10 cellular contexts compared by ENCODE assay signal in genomic region chr10:59879363-59879935, GRCh38. TPM values are rescaled to one million over a fixed set of nuclear protein-coding genes. Genes with fewer than 3 reads are reported as not detected.
DNase-seq lines count a peak whose midpoint lies in the region; ATAC-seq, FAIRE-seq and TF ChIP-seq lines count a peak whose summit lies in the region.
"Had no signal": no experiment of that assay in that cellular context is flagged by ENCODE, and none has a peak within 500 bp of the region (broad histone marks: within the 10 kb centered on the region; RNA-seq: fewer than 3 reads in every experiment).

No MANE protein-coding gene starts in this region.

- peak overlapping the region; percentile 14 for H3K4me3 Mint-ChIP-seq in activated T-helper 2 cell treated with anti-CD3 and anti-CD28 coated beads, Interferon-gamma antibody, Interleukin-2, Interleukin-4, amounts not matched to agents 10 μg/mL and 5 μg/mL and 100 μg/mL, durations not matched to agents 14 hours and 24 hours and 36 hours (ENCODE audit: low read depth)
- H3K4me3 Mint-ChIP-seq in mesothelial cell of epicardium = no peak overlapping the region
- H3K4me3 Mint-ChIP-seq: nephron progenitor cell had no signal

- H3K27me3 Mint-ChIP-seq in activated T-helper 2 cell treated with anti-CD3 and anti-CD28 coated beads, Interferon-gamma antibody, Interleukin-2, Interleukin-4, amounts not matched to agents 10 μg/mL and 5 μg/mL and 100 μg/mL, durations not matched to agents 14 hours and 24 hours and 36 hours (ENCODE audit: low read depth) = no peaks in the 10 kb centered on the region
- H3K27me3 Mint-ChIP-seq in mesothelial cell of epicardium (ENCODE audit: low read depth) = no peaks in the 10 kb centered on the region

- TF ChIP-seq CTCF in mesothelial cell of epicardium (IDR thresholded peaks at IDR 0.05; ENCODE audit: unreplicated experiment) = no peak

- ATAC-seq in GM18498 (IDR thresholded peaks at IDR 0.05; ENCODE audit: unreplicated experiment) (peak; percentile 52), GM19467 (IDR thresholded peaks at IDR 0.05; ENCODE audit: unreplicated experiment) (peak; percentile 38), HG03097 (IDR thresholded peaks at IDR 0.05; ENCODE audit: low FRiP score, unreplicated experiment) (peak; percentile 44)

- peak overlapping the region; percentile 86 for H3K27ac Mint-ChIP-seq in activated T-helper 2 cell treated with anti-CD3 and anti-CD28 coated beads, Interferon-gamma antibody, Interleukin-2, Interleukin-4, amounts not matched to agents 10 μg/mL and 5 μg/mL and 100 μg/mL, durations not matched to agents 14 hours and 24 hours and 36 hours
- no peak overlapping the region for H3K27ac Mint-ChIP-seq in mesothelial cell of epicardium
- H3K27ac Mint-ChIP-seq: nephron progenitor cell had no signal

- H3K36me3 Mint-ChIP-seq in activated T-helper 2 cell treated with anti-CD3 and anti-CD28 coated beads, Interferon-gamma antibody, Interleukin-2, Interleukin-4, amounts not matched to agents 10 μg/mL and 5 μg/mL and 100 μg/mL, durations not matched to agents 14 hours and 24 hours and 36 hours (ENCODE audit: low read depth) = peaks cover 26% of the 10 kb centered on the region
- no peaks in the 10 kb centered on the region for H3K36me3 Mint-ChIP-seq in mesothelial cell of epicardium

- DNase-seq in activated T-helper 2 cell treated with anti-CD3 and anti-CD28 coated beads, Interferon-gamma antibody, Interleukin-2, Interleukin-4, amounts not matched to agents 10 μg/mL and 5 μg/mL and 100 μg/mL, durations not matched to agents 14 hours and 24 hours and 36 hours (ENCODE audit: low spot score) = no peak
- DNase-seq in GM19239 (ENCODE audit: insufficient read length, low spot score) (no peak), mesothelial cell of epicardium (ENCODE audit: low spot score in 2 of 2, unreplicated experiment in 2 of 2) (no peak), A172 (ENCODE audit: low spot score) (no peak), NCI-H1048 (lab: John Stamatoyannopoulos, UW) (no peak)
- DNase-seq: HCEC 1CT, nephron progenitor cell had no signal

- no peaks in the 10 kb centered on the region for H3K9me3 Mint-ChIP-seq in activated T-helper 2 cell treated with anti-CD3 and anti-CD28 coated beads, Interferon-gamma antibody, Interleukin-2, Interleukin-4, amounts not matched to agents 10 μg/mL and 5 μg/mL and 100 μg/mL, durations not matched to agents 14 hours and 24 hours and 36 hours
- H3K9me3 Mint-ChIP-seq in mesothelial cell of epicardium = peaks cover 6% of the 10 kb centered on the region
- H3K9me3 Mint-ChIP-seq: nephron progenitor cell had no signal

- peaks cover 67% of the 10 kb centered on the region for H3K4me1 Mint-ChIP-seq in activated T-helper 2 cell treated with anti-CD3 and anti-CD28 coated beads, Interferon-gamma antibody, Interleukin-2, Interleukin-4, amounts not matched to agents 10 μg/mL and 5 μg/mL and 100 μg/mL, durations not matched to agents 14 hours and 24 hours and 36 hours (ENCODE audit: low read depth)
- peaks cover 9% of the 10 kb centered on the region for H3K4me1 Mint-ChIP-seq in mesothelial cell of epicardium

- no peak for FAIRE-seq in GM19239 (lab: Jason Lieb, UNC)

- intact Hi-C loops in activated T-helper 2 cell treated with anti-CD3 and anti-CD28 coated beads, Interferon-gamma antibody, Interleukin-2, Interleukin-4, amounts not matched to agents 10 μg/mL and 5 μg/mL and 100 μg/mL, durations not matched to agents 14 hours and 24 hours and 36 hours (cut with micrococcal nuclease) = loop anchor here (1.0 kb wide), 1 partner anchor 8 kb away; no protein-coding TSS in a partner anchor

RNA-seq across cellular contexts. Expression of gene CCDC6, which starts 26.9 kb away (rescaled TPM):
- 61.5 and 63.1 TPM in 2 replicates for total RNA-seq in activated T-helper 2 cell treated with anti-CD3 and anti-CD28 coated beads, Interferon-gamma antibody, Interleukin-2, Interleukin-4, amounts not matched to agents 10 μg/mL and 5 μg/mL and 100 μg/mL, durations not matched to agents 14 hours and 24 hours and 36 hours
- 49.3 to 51.4 TPM (median 50.5 TPM) in 3 replicates for total RNA-seq in mesothelial cell of epicardium
- 16.7 and 18.2 TPM in 2 replicates for total RNA-seq in A172 (2014; rRNA removed; shearing (Covaris generic))
